ENCODE assay signal across 1 cellular context in genomic region chr3:65963787-65964707, GRCh38.
TF ChIP-seq lines count a peak whose summit lies in the region.

No MANE protein-coding gene starts in this region.

TF ChIP-seq in A549, 52 proteins besides CTCF, POLR2A, EP300 and RAD21 (continued from another document):
- TF ChIP-seq ELK1 (IDR thresholded peaks at IDR 0.05; ENCODE audit: low read depth, low read length) (no peak), RARB (CRISPR knock-in tag; IDR thresholded peaks at IDR 0.05) (no peak), GATA3 (IDR thresholded peaks at IDR 0.05; ENCODE audit: borderline replicate concordance) (peak; percentile 44; the same call in 1 of the 2 replicates), CHD2 (IDR thresholded peaks at IDR 0.05; ENCODE audit: low read length, partially characterized antibody) (no peak), PBX3 (IDR thresholded peaks at IDR 0.05) (no peak), ZNF302 (CRISPR knock-in tag; IDR thresholded peaks at IDR 0.05) (no peak), SMC3 (IDR thresholded peaks at IDR 0.05) (no peak)
